ENCODE assay signal across 8 cellular contexts in genomic region chr22:37077802-37078448, GRCh38. TPM values are rescaled to one million over a fixed set of nuclear protein-coding genes. Genes with fewer than 3 reads are reported as not detected.
A peak's percentile ranks its signal among the peaks of the same experiment; 100 is the strongest.
DNase-seq lines count a peak whose midpoint lies in the region; ATAC-seq and TF ChIP-seq lines count a peak whose summit lies in the region.

No MANE protein-coding gene starts in this region.

- intact Hi-C loops in testis (cut with DNase I; ENCODE audit: low total_unique reads) = no loop called here

- H3K79me1 ChIP-seq in neuronal stem cell (ENCODE audit: low read depth, low read length) = no peaks in the 10 kb centered on the region

- H3K27me3 ChIP-seq in neuronal stem cell (ENCODE audit: control insufficient read depth in 3 of 3, insufficient read depth in 3 of 3, low read depth in 1 of 3, low read length in 3 of 3) = peaks cover 0 to 41% (median 6%) of the 10 kb centered on the region in 3 experiments
- no peaks in the 10 kb centered on the region for H3K27me3 ChIP-seq in testis

- H3K4me2 ChIP-seq in neuronal stem cell (ENCODE audit: insufficient read depth, low read length, poor library complexity, severe bottlenecking) = no peak overlapping the region

- H2BK5ac ChIP-seq in neuronal stem cell (ENCODE audit: low read length) = no peak overlapping the region

- no peak overlapping the region for H2AK5ac ChIP-seq in neuronal stem cell (ENCODE audit: low read depth, low read length)

- DNase-seq in NCI-H2081 (lab: John Stamatoyannopoulos, UW) (peak; percentile 4 to 6), NCI-H2081 treated with DMSO at 0.1 percent for 48 hours (lab: John Stamatoyannopoulos, UW) (no peak), NCI-H69 (lab: John Stamatoyannopoulos, UW) (peak; percentile 49), activated T-cell treated with anti-CD3 and anti-CD28 coated beads for 1 hour (ENCODE audit: low read depth) (peak; percentile 87), neuronal stem cell (ENCODE audit: low spot score) (peak; percentile 57), testis (peak; percentile 71), kidney glomerular epithelial cell (lab: John Stamatoyannopoulos, UW) (no peak)

- no peak overlapping the region for H3K9ac ChIP-seq in neuronal stem cell (ENCODE audit: low read depth, low read length, poor library complexity)

- H3K36me3 ChIP-seq in neuronal stem cell (replicated peaks in 1 of 2; ENCODE audit: control insufficient read depth in 2 of 2, insufficient read depth in 2 of 2, low read length in 2 of 2) (no peaks in the 10 kb centered on the region), testis (ENCODE audit: low read depth, missing control alignments) (no peaks in the 10 kb centered on the region)

- H3K4me1 ChIP-seq in neuronal stem cell (ENCODE audit: control insufficient read depth in 2 of 2, insufficient read depth in 1 of 2, low read depth in 1 of 2, low read length in 2 of 2) (peaks cover 0 to 6% of the 10 kb centered on the region in 2 donors), testis (no peaks in the 10 kb centered on the region)

- WGBS in neuronal stem cell (ENCODE audit: extremely low coverage in 2 of 2, insufficient read length in 2 of 2, insufficient replicate concordance in 1 of 2), 2 donors = no CpG with 5 or more reads among the region's 15 CpGs
- WGBS in testis, 2 donors = 43 to 47% methylated on average over 15 of the region's 15 CpGs

- peaks cover 0 to 2% of the 10 kb centered on the region in 2 donors for H3K9me3 ChIP-seq in neuronal stem cell (replicated peaks in 1 of 2; ENCODE audit: control insufficient read depth in 2 of 2, insufficient read depth in 1 of 2, low read depth in 1 of 2, low read length in 2 of 2)
- H3K9me3 ChIP-seq in testis = no peaks in the 10 kb centered on the region

- H3K4ac ChIP-seq in neuronal stem cell (ENCODE audit: low read length) = no peak overlapping the region

- H2BK15ac ChIP-seq in neuronal stem cell (ENCODE audit: low read length) = no peak overlapping the region

- H3K4me3 ChIP-seq in neuronal stem cell (ENCODE audit: low read length in 2 of 2) (no peak overlapping the region), testis (no peak overlapping the region)

- H4K91ac ChIP-seq in neuronal stem cell (ENCODE audit: low read depth, low read length, poor library complexity) = no peak overlapping the region

- no peak overlapping the region for H2BK120ac ChIP-seq in neuronal stem cell (ENCODE audit: low read depth, low read length)

- no peak for TF ChIP-seq POLR2A in testis (IDR thresholded peaks at IDR 0.05)

- H3K14ac ChIP-seq in neuronal stem cell (ENCODE audit: low read length) = no peak overlapping the region

- peak; percentile 44 for ATAC-seq in esophagus mucosa

- H3K23ac ChIP-seq in neuronal stem cell (ENCODE audit: low read depth, low read length, poor library complexity) = no peak overlapping the region

- no peak overlapping the region for H4K8ac ChIP-seq in neuronal stem cell (ENCODE audit: low read depth, low read length)

- H3K27ac ChIP-seq in neuronal stem cell (replicated peaks; ENCODE audit: low read length) (no peak overlapping the region), testis (no peak overlapping the region)

- H2AFZ ChIP-seq in neuronal stem cell (ENCODE audit: low read length) = peak overlapping the region; percentile 39

- TF ChIP-seq CTCF in testis (IDR thresholded peaks at IDR 0.05) = peak; percentile 49 to 89 (median 66)

- no peak overlapping the region for H3K18ac ChIP-seq in neuronal stem cell (ENCODE audit: low read length)

- no peak overlapping the region for H2BK12ac ChIP-seq in neuronal stem cell (ENCODE audit: low read length)

RNA-seq across cellular contexts. Expression of gene KCTD17, which starts 26.4 kb away (rescaled TPM):
- total RNA-seq in esophagus mucosa (3.9 TPM), testis (10 to 100 TPM; 39.1 to 57.0 TPM)
- polyA plus RNA-seq in neuronal stem cell (2013, experiment 1 of 2) = 46.3 TPM
- 47.4 TPM for polyA plus RNA-seq in neuronal stem cell (2013, experiment 2 of 2)
- polyA plus RNA-seq in testis (ENCODE audit: insufficient read depth, low read depth, low replicate concordance) = 99.1 TPM

RNA-seq across cellular contexts. Expression of gene TMPRSS6, which starts 31.6 kb away (rescaled TPM):
- total RNA-seq in esophagus mucosa (not detected), testis (1 to 10 TPM; 1.5 to 3.4 TPM)
- polyA plus RNA-seq in neuronal stem cell (2013, experiment 1 of 2) = 0.01 TPM
- not detected for polyA plus RNA-seq in neuronal stem cell (2013, experiment 2 of 2)
- 4.0 TPM for polyA plus RNA-seq in testis (ENCODE audit: insufficient read depth, low read depth, low replicate concordance)

RNA-seq across cellular contexts. Expression of gene MPST, which starts 58.4 kb away (rescaled TPM):
- total RNA-seq in esophagus mucosa (78.0 TPM), testis (100 to 1,000 TPM in 1 of 2 donors, 10 to 100 TPM in 1; 99.6 to 114 TPM)
- polyA plus RNA-seq in neuronal stem cell (2013, experiment 1 of 2) = 164 TPM
- 164 TPM for polyA plus RNA-seq in neuronal stem cell (2013, experiment 2 of 2)
- polyA plus RNA-seq in testis (ENCODE audit: insufficient read depth, low read depth, low replicate concordance) = 64.1 TPM

RNA-seq across cellular contexts. Expression of gene TST, which starts 58.7 kb away (rescaled TPM):
- total RNA-seq in esophagus mucosa (83.2 TPM), testis (10 to 100 TPM; 18.0 to 20.9 TPM)
- 29.6 TPM for polyA plus RNA-seq in neuronal stem cell (2013, experiment 1 of 2)
- 29.3 TPM for polyA plus RNA-seq in neuronal stem cell (2013, experiment 2 of 2)
- 18.2 TPM for polyA plus RNA-seq in testis (ENCODE audit: insufficient read depth, low read depth, low replicate concordance)

Comparison
In these comparisons a context has a peak if more than half of its experiments do, and no peak if none do; other contexts are left out.
1. DNase-seq: peak in NCI-H2081 (2 of 2), NCI-H69 (single experiment), activated T-cell treated with anti-CD3 and anti-CD28 coated beads for 1 hour (single experiment), neuronal stem cell (single experiment) and testis (single experiment); none in NCI-H2081 treated with DMSO at 0.1 percent for 48 hours (single experiment) and kidney glomerular epithelial cell (single experiment).